ENCODE assay signal across 20 cellular contexts in the genomic region with DNA sequence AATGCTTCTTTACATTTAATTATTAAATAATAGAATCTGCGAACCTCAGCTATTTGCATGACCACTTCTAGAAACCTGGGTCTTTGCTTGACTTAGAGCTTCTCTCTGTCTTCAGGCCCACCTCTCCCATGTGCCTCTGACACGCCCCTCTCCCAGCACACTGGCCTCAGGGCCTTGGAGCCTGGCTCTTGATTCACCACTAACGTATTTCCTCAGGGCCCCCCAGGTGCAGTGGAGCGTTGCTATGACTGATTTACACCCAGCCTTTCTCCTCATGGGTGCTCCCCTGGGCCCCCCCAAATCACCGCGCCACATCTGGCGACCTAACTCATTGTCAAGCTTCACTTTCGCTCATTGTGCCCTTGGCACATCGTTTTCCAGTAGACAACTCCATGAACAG. TPM values are rescaled to one million over a fixed set of nuclear protein-coding genes. Genes with fewer than 3 reads are reported as not detected.
DNase-seq lines count a peak whose midpoint lies in the region; ATAC-seq, FAIRE-seq and TF ChIP-seq lines count a peak whose summit lies in the region.
"Had no signal": no experiment of that assay in that cellular context is flagged by ENCODE, and none has a peak within 500 bp of the region (broad histone marks: within the 10 kb centered on the region; RNA-seq: fewer than 3 reads in every experiment).

No MANE protein-coding gene starts in this region.

- FAIRE-seq in HTR-8/SVneo (lab: Jason Lieb, UNC) = no peak
- FAIRE-seq: G401.6, GM12891 had no signal

- H3K4me3 ChIP-seq in BE2C (ENCODE audit: low read depth, low read length) (no peak overlapping the region), GM23338 (no peak overlapping the region), neural progenitor cell (no peak overlapping the region), hepatocyte (no peak overlapping the region), upper lobe of left lung (no peak overlapping the region)
- H3K4me3 ChIP-seq: BLaER1 treated with 17β-estradiol and CSF1 and Interleukin-3, amounts not matched to agents 10 nM and 100 nM had no signal

- peaks cover 11% of the 10 kb centered on the region for H3K27me3 Mint-ChIP-seq in GM23338 (ENCODE audit: insufficient read depth, low read depth, poor library complexity)
- peaks cover 7% of the 10 kb centered on the region for H3K27me3 Mint-ChIP-seq in neural progenitor cell (ENCODE audit: insufficient read depth, low read depth)
- H3K27me3 Mint-ChIP-seq: CD4-positive, CD25-positive, alpha-beta regulatory T cell had no signal

- H3K36me3 ChIP-seq in BE2C (no peaks in the 10 kb centered on the region), GM23338 (ENCODE audit: insufficient read depth) (no peaks in the 10 kb centered on the region), neural progenitor cell (no peaks in the 10 kb centered on the region), hepatocyte (replicated peaks; ENCODE audit: insufficient read depth, low read depth) (no peaks in the 10 kb centered on the region), upper lobe of left lung (no peaks in the 10 kb centered on the region)
- H3K36me3 ChIP-seq: BLaER1 treated with 17β-estradiol and CSF1 and Interleukin-3, amounts not matched to agents 10 nM and 100 nM had no signal

- H3K79me2 ChIP-seq in GM23338 (replicated peaks; ENCODE audit: insufficient read depth) (no peaks in the 10 kb centered on the region), neural progenitor cell (ENCODE audit: low read depth) (peaks cover 28% of the 10 kb centered on the region), hepatocyte (no peaks in the 10 kb centered on the region)

- TF ChIP-seq CTCF in BE2C (IDR thresholded peaks at IDR 0.05; ENCODE audit: low read depth, low read length) = no peak
- no peak for TF ChIP-seq CTCF in GM23338 (conservative IDR thresholded peaks at IDR 0.05; ENCODE audit: low read depth in 2 of 2)
- TF ChIP-seq CTCF in foreskin keratinocyte (conservative IDR thresholded peaks at IDR 0.05) = no peak
- no peak for TF ChIP-seq CTCF in neural progenitor cell (IDR thresholded peaks at IDR 0.05)
- no peak for TF ChIP-seq CTCF in hepatocyte (IDR thresholded peaks at IDR 0.05; ENCODE audit: poor library complexity)
- no peak for TF ChIP-seq CTCF in upper lobe of left lung (IDR thresholded peaks at IDR 0.05)

- no peak for TF ChIP-seq EP300 in upper lobe of left lung (IDR thresholded peaks at IDR 0.05)

- no peaks in the 10 kb centered on the region for H3K27me3 ChIP-seq in BE2C
- H3K27me3 ChIP-seq in GM23338 (ENCODE audit: insufficient read depth) = no peaks in the 10 kb centered on the region
- no peaks in the 10 kb centered on the region for H3K27me3 ChIP-seq in foreskin keratinocyte
- no peaks in the 10 kb centered on the region for H3K27me3 ChIP-seq in neural progenitor cell
- H3K27me3 ChIP-seq in hepatocyte = no peaks in the 10 kb centered on the region
- no peaks in the 10 kb centered on the region for H3K27me3 ChIP-seq in upper lobe of left lung
- H3K27me3 ChIP-seq: BLaER1 treated with 17β-estradiol and CSF1 and Interleukin-3, amounts not matched to agents 10 nM and 100 nM had no signal

- H3K36me3 Mint-ChIP-seq in GM23338 (ENCODE audit: low read depth) (no peaks in the 10 kb centered on the region), neural progenitor cell (peaks cover 49% of the 10 kb centered on the region)
- H3K36me3 Mint-ChIP-seq: CD4-positive, CD25-positive, alpha-beta regulatory T cell had no signal

- DNase-seq in BE2C (peak; percentile 24), GM23338 (ENCODE audit: low spot score) (no peak), foreskin keratinocyte (no peak), neural progenitor cell (ENCODE audit: low spot score) (no peak), hepatocyte (ENCODE audit: low spot score) (no peak), upper lobe of left lung (no peak), T-helper 2 cell (no peak), HTR-8/SVneo (ENCODE audit: insufficient read length, low spot score) (no peak)
- DNase-seq: 8988T; AML-193; Calu3; CD4-positive, CD25-positive, alpha-beta regulatory T cell; DMS 273 treated with DMSO at 0.1 percent for 48 hours; HCEC 1CT; HFFc6; IMR-90 had no signal

- no peaks in the 10 kb centered on the region for H3F3A ChIP-seq in GM23338 (replicated peaks; ENCODE audit: low read depth)
- H3F3A ChIP-seq in neural progenitor cell (ENCODE audit: low read depth) = peaks cover 17% of the 10 kb centered on the region

- H3K9me3 Mint-ChIP-seq in GM23338 = no peaks in the 10 kb centered on the region; the same call in 2 of the 3 replicates
- H3K9me3 Mint-ChIP-seq in neural progenitor cell = peaks cover 18% of the 10 kb centered on the region
- H3K9me3 Mint-ChIP-seq: HFFc6 had no signal

- H3K27ac ChIP-seq in GM23338 (ENCODE audit: low read depth) (peak overlapping the region; percentile 46; the same call in 1 of the 2 replicates), foreskin keratinocyte (no peak overlapping the region), neural progenitor cell (no peak overlapping the region), hepatocyte (no peak overlapping the region), upper lobe of left lung (no peak overlapping the region)
- H3K27ac ChIP-seq: BLaER1 treated with 17β-estradiol and CSF1 and Interleukin-3, amounts not matched to agents 10 nM and 100 nM; HL-60 had no signal

- no peak for TF ChIP-seq POLR2A in upper lobe of left lung (IDR thresholded peaks at IDR 0.05)

- H3K4me2 ChIP-seq in GM23338 (no peak overlapping the region), neural progenitor cell (peak overlapping the region; percentile 48), hepatocyte (no peak overlapping the region)
- H3K4me2 ChIP-seq: BLaER1 treated with 17β-estradiol and CSF1 and Interleukin-3, amounts not matched to agents 10 nM and 100 nM had no signal

- no peaks in the 10 kb centered on the region for H3K9me3 ChIP-seq in BE2C
- H3K9me3 ChIP-seq in neural progenitor cell (ENCODE audit: low read depth) = no peaks in the 10 kb centered on the region
- H3K9me3 ChIP-seq in hepatocyte (ENCODE audit: low read depth) = no peaks in the 10 kb centered on the region
- H3K9me3 ChIP-seq in upper lobe of left lung = no peaks in the 10 kb centered on the region

- no peak overlapping the region for H2AFZ ChIP-seq in GM23338
- H2AFZ ChIP-seq in neural progenitor cell (replicated peaks) = no peak overlapping the region
- H2AFZ ChIP-seq in hepatocyte = no peak overlapping the region

- H3K4me3 Mint-ChIP-seq in GM23338 (no peak overlapping the region; the same call in 2 of the 3 replicates), neural progenitor cell (no peak overlapping the region)
- H3K4me3 Mint-ChIP-seq: CD4-positive, CD25-positive, alpha-beta regulatory T cell; HFFc6 had no signal

- H3K9me2 ChIP-seq in GM23338 (ENCODE audit: insufficient read depth) (no peaks in the 10 kb centered on the region), hepatocyte (replicated peaks; ENCODE audit: insufficient read depth) (no peaks in the 10 kb centered on the region)

- peak overlapping the region; percentile 58; the same call in 1 of the 2 replicates for H3K27ac Mint-ChIP-seq in GM23338
- H3K27ac Mint-ChIP-seq in neural progenitor cell = no peak overlapping the region
- H3K27ac Mint-ChIP-seq: CD4-positive, CD25-positive, alpha-beta regulatory T cell; HFFc6 had no signal

- H3K4me1 Mint-ChIP-seq in GM23338 (peaks cover 52% of the 10 kb centered on the region), neural progenitor cell (peaks cover 57% of the 10 kb centered on the region)
- H3K4me1 Mint-ChIP-seq: CD4-positive, CD25-positive, alpha-beta regulatory T cell had no signal

- H4K20me1 ChIP-seq in GM23338 (replicated peaks; ENCODE audit: insufficient read depth) (no peaks in the 10 kb centered on the region), neural progenitor cell (ENCODE audit: low read depth) (no peaks in the 10 kb centered on the region), hepatocyte (ENCODE audit: insufficient read depth, poor library complexity, severe bottlenecking) (no peaks in the 10 kb centered on the region)

- ATAC-seq in GM23338 (peak; percentile 20; the same call in 2 of the 3 replicates), foreskin keratinocyte (peak; percentile 19), upper lobe of left lung (ENCODE audit: low FRiP score in 2 of 2) (no peak)

- H3K4me1 ChIP-seq in BE2C (0 out of 2 replicates have a peak, but pooled peaks cover 3% of the 10 kb centered on the region), GM23338 (ENCODE audit: insufficient read depth) (peaks cover 38% of the 10 kb centered on the region), foreskin keratinocyte (peaks cover 8% of the 10 kb centered on the region), neural progenitor cell (peaks cover 36% of the 10 kb centered on the region), hepatocyte (ENCODE audit: insufficient read depth) (peaks cover 21% of the 10 kb centered on the region), upper lobe of left lung (no peaks in the 10 kb centered on the region)

- H3K9ac ChIP-seq in neural progenitor cell = no peak overlapping the region
- H3K9ac ChIP-seq: BLaER1 treated with 17β-estradiol and CSF1 and Interleukin-3, amounts not matched to agents 10 nM and 100 nM had no signal

- 94% methylated on average over 9 of the region's 9 CpGs for WGBS in hepatocyte (ENCODE audit: low lambda C conversion rate, missing lambda C conversion rate)
- WGBS in upper lobe of left lung, 2 donors = 80 to 82% methylated on average over 9 of the region's 9 CpGs

TF ChIP-seq in GM23338, 12 proteins besides CTCF, POLR2A, EP300 and RAD21:
- TF ChIP-seq EZH2phosphoT487 (IDR thresholded peaks at IDR 0.05; ENCODE audit: unreplicated experiment) (no peak), ZNF331 (CRISPR knock-in tag; IDR thresholded peaks at IDR 0.05; ENCODE audit: low read depth) (no peak), NANOG (IDR thresholded peaks at IDR 0.05; ENCODE audit: borderline replicate concordance) (no peak)

RNA-seq across cellular contexts. Expression of a gene that starts 37.9 kb away (rescaled TPM):
- 19.4 TPM for polyA plus RNA-seq in BE2C (2012; ENCODE audit: insufficient read depth, insufficient read length, low read depth)
- total RNA-seq in GM23338 (2014; rRNA removed; shearing (Covaris generic)) = 128 and 132 TPM in 2 replicates
- polyA plus RNA-seq in GM23338 (2016; fragmentation: Nextera tagmentation; extraction: Ambion mirVana) (19.1 and 22.2 TPM in 2 replicates), foreskin keratinocyte (2.4 and 2.7 TPM in 2 replicates), hepatocyte (13.7 and 16.1 TPM in 2 replicates)
- total RNA-seq in foreskin keratinocyte (24.5 and 30.1 TPM in 2 replicates), neural progenitor cell (ENCODE audit: low replicate concordance) (78.7 and 126 TPM in 2 replicates), hepatocyte (70.9 and 88.5 TPM in 2 replicates), upper lobe of left lung (1 to 10 TPM in 4 of 6 donors, under 1 TPM in 2; 0.33 to 7.1 (median 1.1) TPM)
- total RNA-seq: CD4-positive, CD25-positive, alpha-beta regulatory T cell had no signal
- polyA plus RNA-seq: CD4-positive, CD25-positive, alpha-beta regulatory T cell had no signal

Comparison
In these comparisons a context has a peak if more than half of its experiments do, and no peak if none do; other contexts are left out.
1. ATAC-seq: peak in GM23338 (single experiment) and foreskin keratinocyte (single experiment); none in upper lobe of left lung (0 of 2).